Comparison of ENCODE assay signal across 8 cellular contexts in genomic region chr3:138923531-138923994, GRCh38. TPM values are rescaled to one million over a fixed set of nuclear protein-coding genes. Genes with fewer than 3 reads are reported as not detected.
DNase-seq lines count a peak whose midpoint lies in the region; ATAC-seq and TF ChIP-seq lines count a peak whose summit lies in the region.

No MANE protein-coding gene starts in this region.

- H4K20me1 ChIP-seq in MM.1S (ENCODE audit: insufficient read depth, low read length): no peaks in the 10 kb centered on the region

- H3K9me3 ChIP-seq in MM.1S (replicated peaks; ENCODE audit: insufficient read depth, low read length) (no peaks in the 10 kb centered on the region), SJCRH30 (replicated peaks) (no peaks in the 10 kb centered on the region), upper lobe of right lung (no peaks in the 10 kb centered on the region)

- no peaks in the 10 kb centered on the region for H3K36me3 ChIP-seq in H7 (replicated peaks; ENCODE audit: control insufficient read depth, insufficient read depth, low read length)
- H3K36me3 ChIP-seq in MM.1S (replicated peaks; ENCODE audit: insufficient read depth, low read length): no peaks in the 10 kb centered on the region
- no peaks in the 10 kb centered on the region for H3K36me3 ChIP-seq in SJCRH30
- no peaks in the 10 kb centered on the region for H3K36me3 ChIP-seq in upper lobe of right lung

- peak overlapping the region; percentile 58; the same call in 1 of the 2 replicates for H2AFZ ChIP-seq in MM.1S (ENCODE audit: low read length)

- peak; percentile 92 for TF ChIP-seq CTCF in MM.1S (IDR thresholded peaks at IDR 0.05; ENCODE audit: low read length)
- peak; percentile 93 for TF ChIP-seq CTCF in upper lobe of right lung (IDR thresholded peaks at IDR 0.05)

- intact Hi-C loops in upper lobe of right lung (cut with DNase I): no loop called here

- no peaks in the 10 kb centered on the region for H3K27me3 ChIP-seq in H7 (ENCODE audit: control insufficient read depth, insufficient read depth, low read length)
- no peaks in the 10 kb centered on the region for H3K27me3 ChIP-seq in MM.1S (replicated peaks; ENCODE audit: insufficient read depth, low read length)
- no peaks in the 10 kb centered on the region for H3K27me3 ChIP-seq in SJCRH30
- peaks cover 13% of the 10 kb centered on the region for H3K27me3 ChIP-seq in upper lobe of right lung

- H3K4me1 ChIP-seq in MM.1S (ENCODE audit: low read length) (no peaks in the 10 kb centered on the region), SJCRH30 (peaks cover 10% of the 10 kb centered on the region), upper lobe of right lung (no peaks in the 10 kb centered on the region)

- no peak overlapping the region for H3K9ac ChIP-seq in MM.1S (ENCODE audit: low read length)

- DNase-seq in G401 (ENCODE audit: low spot score) (peak; percentile 59), H7 (peak; percentile 84), MM.1S (peak; percentile 82), SJCRH30 (peak; percentile 76 to 92), germinal center (ENCODE audit: low spot score) (peak; percentile 60), pons (ENCODE audit: low spot score) (peak; percentile 82), upper lobe of right lung (peak; percentile 84)
- peak; percentile 70 for DNase-seq in activated effector memory CD4-positive, alpha-beta T cell treated with Interleukin-2 at 50 U/mL for 16 hours

- H3K27ac ChIP-seq in MM.1S (ENCODE audit: low read length): no peak overlapping the region
- H3K27ac ChIP-seq in SJCRH30: no peak overlapping the region
- no peak overlapping the region for H3K27ac ChIP-seq in upper lobe of right lung

- H3K4me2 ChIP-seq in MM.1S (ENCODE audit: low read depth, low read length): 0 out of 2 replicates have a peak overlapping the region, but pooled peaks have one; percentile 36

- H3K9me2 ChIP-seq in MM.1S (replicated peaks; ENCODE audit: insufficient read depth, low read length): no peaks in the 10 kb centered on the region

- in situ Hi-C loops in G401 (cut with HindIII; ENCODE audit: low sequenced_read_pairs): no loop called here

- H3K4me3 ChIP-seq in H7 (ENCODE audit: insufficient read depth, low read depth, low read length) (no peak overlapping the region), MM.1S (ENCODE audit: low read length) (no peak overlapping the region), SJCRH30 (no peak overlapping the region), upper lobe of right lung (no peak overlapping the region)

- no peaks in the 10 kb centered on the region for H3F3A ChIP-seq in MM.1S (ENCODE audit: insufficient read depth, low read length)

- no peaks in the 10 kb centered on the region for H3K79me2 ChIP-seq in MM.1S (ENCODE audit: low read length)

- peak; percentile 96 for ATAC-seq in upper lobe of right lung

RNA-seq across cellular contexts. Expression of gene FOXL2, which starts 23.4 kb away (rescaled TPM):
- total RNA-seq in G401 (2014; rRNA removed; shearing (Covaris generic)): 0.06 TPM in 1 of 2 replicates, not detected in the other
- total RNA-seq in H7 (2014; rRNA removed; shearing (Covaris generic)): 1.6 and 2.2 TPM in 2 replicates
- total RNA-seq in SJCRH30 (2014; rRNA removed; shearing (Covaris generic)): 0.42 and 0.89 TPM in 2 replicates
- total RNA-seq in upper lobe of right lung: not detected

RNA-seq across cellular contexts. Expression of gene FOXL2NB, which starts 23.5 kb away (rescaled TPM):
- 1.2 TPM in 1 of 2 replicates, not detected in the other for total RNA-seq in G401 (2014; rRNA removed; shearing (Covaris generic))
- 3.9 and 5.5 TPM in 2 replicates for total RNA-seq in H7 (2014; rRNA removed; shearing (Covaris generic))
- total RNA-seq in SJCRH30 (2014; rRNA removed; shearing (Covaris generic)): 0.23 and 0.34 TPM in 2 replicates
- not detected for total RNA-seq in upper lobe of right lung
